In the genomic region with DNA sequence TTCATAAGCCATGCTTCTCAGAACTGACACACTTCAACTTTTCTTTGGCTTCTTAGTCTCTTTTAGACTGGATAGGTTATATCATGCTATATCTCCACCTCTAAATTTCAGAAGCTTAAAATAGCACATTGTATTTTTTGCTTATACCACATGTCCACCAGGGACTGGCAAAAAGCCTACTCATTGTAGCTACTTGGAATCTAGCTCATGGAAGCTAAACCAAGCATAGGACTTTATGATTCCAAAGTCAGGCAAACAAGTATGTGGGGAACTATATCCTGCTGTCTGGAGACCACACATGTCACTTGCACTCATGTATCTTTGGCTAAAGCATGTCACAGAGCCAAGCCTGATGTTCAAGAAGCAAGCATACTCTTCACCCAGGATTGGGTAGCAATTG, we compare ENCODE assay signal across 22 cellular contexts.
A peak's percentile ranks its signal among the peaks of the same experiment; 100 is the strongest.
DNase-seq lines count a peak whose midpoint lies in the region; ATAC-seq and TF ChIP-seq lines count a peak whose summit lies in the region.
"Had no signal": no experiment of that assay in that cellular context is flagged by ENCODE, and none has a peak within 500 bp of the region (broad histone marks: within the 10 kb centered on the region; RNA-seq: fewer than 3 reads in every experiment).

No MANE protein-coding gene starts in this region.

- H3K4me3 ChIP-seq in fibroblast of pulmonary artery (replicated peaks; ENCODE audit: low read depth, low read length), result no peak overlapping the region
- H3K4me3 ChIP-seq: A549, SK-N-MC had no signal

- no peak overlapping the region for H3K27ac Mint-ChIP-seq in HFFc6
- H3K27ac Mint-ChIP-seq in activated CD8-positive, alpha-beta memory T cell treated with anti-CD3 and anti-CD28 coated beads, Interleukin-2, amount 10 ng/mL, durations not matched to agents 7 days and 5 days, result no peak overlapping the region
- H3K27ac Mint-ChIP-seq: CD14-positive monocyte, IgD-negative memory B cell had no signal

- TF ChIP-seq CTCF in HFFc6 (IDR thresholded peaks at IDR 0.05) (no peak), fibroblast of pulmonary artery (IDR thresholded peaks at IDR 0.05; ENCODE audit: low read length, missing control alignments) (no peak)

- no peak for ATAC-seq in activated CD8-positive, alpha-beta memory T cell treated with anti-CD3 and anti-CD28 coated beads, Interleukin-2, amount 10 ng/mL, durations not matched to agents 7 days and 5 days
- ATAC-seq in GM19035 (IDR thresholded peaks at IDR 0.05; ENCODE audit: unreplicated experiment) (no peak), left cardiac atrium (no peak)
- ATAC-seq: A549, Panc1 had no signal

- peaks cover 10% of the 10 kb centered on the region; the same call in 1 of the 2 replicates for H3K36me3 Mint-ChIP-seq in HFFc6 (ENCODE audit: low read depth)
- no peaks in the 10 kb centered on the region for H3K36me3 Mint-ChIP-seq in activated CD8-positive, alpha-beta memory T cell treated with anti-CD3 and anti-CD28 coated beads, Interleukin-2, amount 10 ng/mL, durations not matched to agents 7 days and 5 days
- H3K36me3 Mint-ChIP-seq: CD14-positive monocyte, IgD-negative memory B cell had no signal

- H3K27me3 Mint-ChIP-seq in HFFc6 (ENCODE audit: insufficient read depth), result no peaks in the 10 kb centered on the region
- H3K27me3 Mint-ChIP-seq in activated CD8-positive, alpha-beta memory T cell treated with anti-CD3 and anti-CD28 coated beads, Interleukin-2, amount 10 ng/mL, durations not matched to agents 7 days and 5 days, result peaks cover 10% of the 10 kb centered on the region
- H3K27me3 Mint-ChIP-seq: IgD-negative memory B cell had no signal

- CTCF ChIA-PET in activated CD8-positive, alpha-beta memory T cell treated with anti-CD3 and anti-CD28 coated beads, Interleukin-2, amount 10 ng/mL, durations not matched to agents 7 days and 5 days (lab: Charles Lee), result no interaction called here

- peaks cover 37% of the 10 kb centered on the region for H3K4me1 Mint-ChIP-seq in HFFc6 (ENCODE audit: low read depth)
- H3K4me1 Mint-ChIP-seq in activated CD8-positive, alpha-beta memory T cell treated with anti-CD3 and anti-CD28 coated beads, Interleukin-2, amount 10 ng/mL, durations not matched to agents 7 days and 5 days, result no peaks in the 10 kb centered on the region
- H3K4me1 Mint-ChIP-seq: CD14-positive monocyte, IgD-negative memory B cell had no signal

- H3K4me3 Mint-ChIP-seq in HFFc6, result no peak overlapping the region
- no peak overlapping the region for H3K4me3 Mint-ChIP-seq in activated CD8-positive, alpha-beta memory T cell treated with anti-CD3 and anti-CD28 coated beads, Interleukin-2, amount 10 ng/mL, durations not matched to agents 7 days and 5 days
- H3K4me3 Mint-ChIP-seq: CD14-positive monocyte, IgD-negative memory B cell had no signal

- H3K9me3 Mint-ChIP-seq in HFFc6, result no peaks in the 10 kb centered on the region
- H3K9me3 Mint-ChIP-seq in activated CD8-positive, alpha-beta memory T cell treated with anti-CD3 and anti-CD28 coated beads, Interleukin-2, amount 10 ng/mL, durations not matched to agents 7 days and 5 days (ENCODE audit: low read depth), result no peaks in the 10 kb centered on the region
- H3K9me3 Mint-ChIP-seq: CD14-positive monocyte had no signal

- intact Hi-C loops in left cardiac atrium (cut with DNase I), result no loop called here

- DNase-seq in HFFc6 (peak; percentile 30), astrocyte of the hippocampus (ENCODE audit: low read depth, low spot score) (peak; percentile 31), fibroblast of pulmonary artery (ENCODE audit: low read depth) (peak; percentile 38), NCI-H2196 treated with DMSO at 0.1 percent for 48 hours (lab: John Stamatoyannopoulos, UW; ENCODE audit: unreplicated experiment) (no peak), left cardiac atrium (no peak)
- no peak for DNase-seq in activated CD8-positive, alpha-beta memory T cell treated with anti-CD3 and anti-CD28 coated beads, Interleukin-2, amount 10 ng/mL, durations not matched to agents 7 days and 5 days
- DNase-seq: BE2C, Calu3, DMS153, DND-41, H7, MM.1S, NCI-H2029 treated with DMSO at 0.1 percent for 48 hours, NCI-H2227 treated with DMSO at 0.1 percent for 48 hours, NCI-H526 treated with DMSO at 0.1 percent for 48 hours, SHP77 treated with DMSO at 0.1 percent for 48 hours had no signal

Comparison
In these comparisons a context has a peak if more than half of its experiments do, and no peak if none do; other contexts are left out.
1. DNase-seq: peak in HFFc6 (single experiment), astrocyte of the hippocampus (single experiment) and fibroblast of pulmonary artery (single experiment); none in NCI-H2196 treated with DMSO at 0.1 percent for 48 hours (single experiment), activated CD8-positive, alpha-beta memory T cell treated with anti-CD3 and anti-CD28 coated beads, Interleukin-2, amount 10 ng/mL, durations not matched to agents 7 days and 5 days (single experiment) and left cardiac atrium (single experiment).